Comparison of ENCODE assay signal across 10 cellular contexts in the genomic region with DNA sequence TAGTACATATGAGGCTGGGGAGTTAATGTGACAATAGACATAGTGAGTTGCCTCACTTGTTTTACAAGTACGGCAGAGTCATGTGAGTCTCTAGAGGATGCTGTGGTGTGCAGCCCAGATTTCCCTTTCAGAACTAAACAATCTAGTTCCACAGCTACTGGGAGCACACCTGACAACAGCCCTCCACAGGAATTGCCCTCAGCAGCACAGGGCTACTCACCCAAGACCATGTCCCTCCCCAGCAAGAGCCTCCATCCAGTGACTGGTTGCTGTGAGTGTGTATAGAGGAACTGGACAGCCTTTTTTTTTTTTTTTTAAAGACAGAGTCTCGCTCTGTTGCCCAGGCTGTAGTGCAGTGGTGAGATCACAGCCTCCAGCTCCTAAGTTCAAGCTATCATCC. TPM values are rescaled to one million over a fixed set of nuclear protein-coding genes. Genes with fewer than 3 reads are reported as not detected.
DNase-seq lines count a peak whose midpoint lies in the region; ATAC-seq and TF ChIP-seq lines count a peak whose summit lies in the region.
"Had no signal": no experiment of that assay in that cellular context is flagged by ENCODE, and none has a peak within 500 bp of the region (broad histone marks: within the 10 kb centered on the region; RNA-seq: fewer than 3 reads in every experiment).

No MANE protein-coding gene starts in this region.

- no peaks in the 10 kb centered on the region for H3K79me2 ChIP-seq in hepatocyte

- no peak overlapping the region for H2AFZ ChIP-seq in hepatocyte

- no peak for TF ChIP-seq CTCF in hepatocyte (IDR thresholded peaks at IDR 0.05; ENCODE audit: poor library complexity)

- H3K9me3 ChIP-seq in hepatocyte (ENCODE audit: low read depth), result no peaks in the 10 kb centered on the region

- no peak overlapping the region for H3K4me3 Mint-ChIP-seq in activated CD4-positive, alpha-beta T cell treated with anti-CD3 and anti-CD28 coated beads, Interleukin-2, amount 10 ng/mL, durations not matched to agents 24 days and 14 days
- H3K4me3 Mint-ChIP-seq in activated CD4-positive, alpha-beta memory T cell treated with anti-CD3 and anti-CD28 coated beads, Interleukin-2, amount 10 ng/mL, durations not matched to agents 7 days and 5 days, result no peak overlapping the region

- CTCF ChIA-PET in activated CD4-positive, alpha-beta memory T cell treated with anti-CD3 and anti-CD28 coated beads, Interleukin-2, amount 10 ng/mL, durations not matched to agents 7 days and 5 days (lab: Charles Lee), result no interaction called here

- peaks cover 1% of the 10 kb centered on the region for H3K4me1 Mint-ChIP-seq in activated CD4-positive, alpha-beta T cell treated with anti-CD3 and anti-CD28 coated beads, Interleukin-2, amount 10 ng/mL, durations not matched to agents 24 days and 14 days
- H3K4me1 Mint-ChIP-seq in activated CD4-positive, alpha-beta memory T cell treated with anti-CD3 and anti-CD28 coated beads, Interleukin-2, amount 10 ng/mL, durations not matched to agents 7 days and 5 days, result no peaks in the 10 kb centered on the region

- H3K4me2 ChIP-seq in hepatocyte, result no peak overlapping the region

- H3K4me1 ChIP-seq in hepatocyte (ENCODE audit: insufficient read depth), result no peaks in the 10 kb centered on the region

- intact Hi-C loops in activated CD4-positive, alpha-beta T cell treated with anti-CD3 and anti-CD28 coated beads, Interleukin-2, amount 10 ng/mL, durations not matched to agents 24 days and 14 days (cut with micrococcal nuclease), result no loop called here

- POLR2A ChIA-PET in activated CD4-positive, alpha-beta memory T cell treated with anti-CD3 and anti-CD28 coated beads, Interleukin-2, amount 10 ng/mL, durations not matched to agents 7 days and 5 days (lab: Charles Lee), result no interaction called here

- H3K27ac Mint-ChIP-seq in activated CD4-positive, alpha-beta T cell treated with anti-CD3 and anti-CD28 coated beads, Interleukin-2, amount 10 ng/mL, durations not matched to agents 24 days and 14 days, result no peak overlapping the region
- no peak overlapping the region for H3K27ac Mint-ChIP-seq in activated CD4-positive, alpha-beta memory T cell treated with anti-CD3 and anti-CD28 coated beads, Interleukin-2, amount 10 ng/mL, durations not matched to agents 7 days and 5 days

- no peaks in the 10 kb centered on the region for H3K9me3 Mint-ChIP-seq in activated CD4-positive, alpha-beta T cell treated with anti-CD3 and anti-CD28 coated beads, Interleukin-2, amount 10 ng/mL, durations not matched to agents 24 days and 14 days
- no peaks in the 10 kb centered on the region for H3K9me3 Mint-ChIP-seq in activated CD4-positive, alpha-beta memory T cell treated with anti-CD3 and anti-CD28 coated beads, Interleukin-2, amount 10 ng/mL, durations not matched to agents 7 days and 5 days

- H3K36me3 ChIP-seq in hepatocyte (replicated peaks; ENCODE audit: insufficient read depth, low read depth), result no peaks in the 10 kb centered on the region

- no peak overlapping the region for H3K4me3 ChIP-seq in hepatocyte

- no peaks in the 10 kb centered on the region for H4K20me1 ChIP-seq in hepatocyte (ENCODE audit: insufficient read depth, poor library complexity, severe bottlenecking)

- ATAC-seq in GM18519 (IDR thresholded peaks at IDR 0.05; ENCODE audit: low FRiP score, unreplicated experiment) (peak; percentile 43), GM21529 (IDR thresholded peaks at IDR 0.05; ENCODE audit: unreplicated experiment) (peak; percentile 66), HG03175 (IDR thresholded peaks at IDR 0.05; ENCODE audit: unreplicated experiment) (peak; percentile 56)

- peak; percentile 24 for DNase-seq in hepatocyte (ENCODE audit: low spot score)
- no peak for DNase-seq in activated CD4-positive, alpha-beta T cell treated with anti-CD3 and anti-CD28 coated beads, Interleukin-2, amount 10 ng/mL, durations not matched to agents 24 days and 14 days
- no peak for DNase-seq in activated gamma-delta T cell (lab: John Stamatoyannopoulos, UW)
- DNase-seq in NCI-H2171 treated with DMSO at 0.1 percent for 48 hours (lab: John Stamatoyannopoulos, UW), result no peak
- no peak for DNase-seq in activated CD4-positive, alpha-beta memory T cell treated with anti-CD3 and anti-CD28 coated beads, Interleukin-2, amount 10 ng/mL, durations not matched to agents 7 days and 5 days
- DNase-seq: head of caudate nucleus, NCI-H2029 treated with DMSO at 0.1 percent for 48 hours had no signal

- H3K27me3 Mint-ChIP-seq in activated CD4-positive, alpha-beta T cell treated with anti-CD3 and anti-CD28 coated beads, Interleukin-2, amount 10 ng/mL, durations not matched to agents 24 days and 14 days, result no peaks in the 10 kb centered on the region
- H3K27me3 Mint-ChIP-seq in activated CD4-positive, alpha-beta memory T cell treated with anti-CD3 and anti-CD28 coated beads, Interleukin-2, amount 10 ng/mL, durations not matched to agents 7 days and 5 days, result no peaks in the 10 kb centered on the region

- WGBS in hepatocyte (ENCODE audit: low lambda C conversion rate, missing lambda C conversion rate), result 74% methylated on average over 2 of the region's 2 CpGs

- H3K27me3 ChIP-seq in hepatocyte, result no peaks in the 10 kb centered on the region

- no peak overlapping the region for H3K27ac ChIP-seq in hepatocyte

- H3K9me2 ChIP-seq in hepatocyte (replicated peaks; ENCODE audit: insufficient read depth), result no peaks in the 10 kb centered on the region

- no peaks in the 10 kb centered on the region for H3K36me3 Mint-ChIP-seq in activated CD4-positive, alpha-beta T cell treated with anti-CD3 and anti-CD28 coated beads, Interleukin-2, amount 10 ng/mL, durations not matched to agents 24 days and 14 days (ENCODE audit: low read depth)
- H3K36me3 Mint-ChIP-seq in activated CD4-positive, alpha-beta memory T cell treated with anti-CD3 and anti-CD28 coated beads, Interleukin-2, amount 10 ng/mL, durations not matched to agents 7 days and 5 days (ENCODE audit: low read depth), result no peaks in the 10 kb centered on the region

RNA-seq across cellular contexts. Expression of a gene that starts 40.2 kb away (rescaled TPM):
- 48.9 and 51.1 TPM in 2 replicates for total RNA-seq in hepatocyte
- polyA plus RNA-seq in hepatocyte, result 82.1 and 90.6 TPM in 2 replicates
- total RNA-seq in activated CD4-positive, alpha-beta T cell treated with anti-CD3 and anti-CD28 coated beads, Interleukin-2, amount 10 ng/mL, durations not matched to agents 24 days and 14 days, result 8.0 and 13.8 TPM in 2 replicates
- 1 to 10 TPM in 1 of 2 experiments, under 1 TPM in 1; 0.55 to 1.3 TPM for total RNA-seq in activated CD4-positive, alpha-beta memory T cell treated with anti-CD3 and anti-CD28 coated beads, Interleukin-2, amount 10 ng/mL, durations not matched to agents 7 days and 5 days
